Comparison of ENCODE assay signal across 8 cellular contexts in genomic region chr12:6451348-6452244, GRCh38. TPM values are rescaled to one million over a fixed set of nuclear protein-coding genes. Genes with fewer than 3 reads are reported as not detected.
DNase-seq lines count a peak whose midpoint lies in the region; ATAC-seq and TF ChIP-seq lines count a peak whose summit lies in the region.

TAPBPL (plus strand) TSS chr12:6452042; CDS start chr12:6452249, 207 bp downstream.

- H3K27ac Mint-ChIP-seq in nephron, result peak within 1 kb of the TSS; percentile 98 to 99 (median 98)

- H3K4me3 ChIP-seq in fibroblast of the aortic adventitia (ENCODE audit: low read depth, low read length), result peak within 1 kb of the TSS; percentile 81

- TF ChIP-seq CTCF in fibroblast of the aortic adventitia (IDR thresholded peaks at IDR 0.05; ENCODE audit: insufficient read depth, low read length), result peak; percentile 1
- no peak for TF ChIP-seq CTCF in nephron (IDR thresholded peaks at IDR 0.05; ENCODE audit: unreplicated experiment in 3 of 3)
- TF ChIP-seq CTCF in subcutaneous adipose tissue (IDR thresholded peaks at IDR 0.05; ENCODE audit: low read depth), result no peak

- peaks cover 32% of the 10 kb centered on the region for H3K4me1 Mint-ChIP-seq in nephron

- peak; percentile 63 for ATAC-seq in GM21381 (IDR thresholded peaks at IDR 0.05; ENCODE audit: unreplicated experiment)

- H3K9me3 Mint-ChIP-seq in nephron, result no peaks in the 10 kb centered on the region

- peak within 1 kb of the TSS; percentile 86 to 92 (median 90) for H3K4me3 Mint-ChIP-seq in nephron

- no peaks in the 10 kb centered on the region for H3K27me3 Mint-ChIP-seq in nephron (ENCODE audit: low read depth)

- DNase-seq in CMK (ENCODE audit: low read depth) (peak; percentile 85), KG1 (lab: John Stamatoyannopoulos, UW) (peak; percentile 53), RKO (ENCODE audit: low spot score) (peak; percentile 88), fibroblast of the aortic adventitia (ENCODE audit: low read depth) (peak; percentile 77)
- peak; percentile 92 for DNase-seq in activated effector memory CD4-positive, alpha-beta T cell treated with anti-CD3 and anti-CD28 coated beads, Interleukin-2, amount 50 U/mL, for 16 hours

- no peaks in the 10 kb centered on the region for H3K36me3 Mint-ChIP-seq in nephron (ENCODE audit: low read depth)

RNA-seq across cellular contexts. Expression of gene TAPBPL, which starts in this region (rescaled TPM):
- total RNA-seq in fibroblast of the aortic adventitia (ENCODE audit: low replicate concordance) (8.9 and 19.7 TPM in 2 replicates), subcutaneous adipose tissue (10 to 100 TPM; 17.3 to 26.3 (median 23.4) TPM)

Comparison
In these comparisons a context has a peak if more than half of its experiments do, and no peak if none do; other contexts are left out.
1. Peak in every context shown above with its lines: DNase-seq, ATAC-seq and H3K4me3 ChIP-seq.